ENCODE assay signal across 8 cellular contexts in the genomic region with DNA sequence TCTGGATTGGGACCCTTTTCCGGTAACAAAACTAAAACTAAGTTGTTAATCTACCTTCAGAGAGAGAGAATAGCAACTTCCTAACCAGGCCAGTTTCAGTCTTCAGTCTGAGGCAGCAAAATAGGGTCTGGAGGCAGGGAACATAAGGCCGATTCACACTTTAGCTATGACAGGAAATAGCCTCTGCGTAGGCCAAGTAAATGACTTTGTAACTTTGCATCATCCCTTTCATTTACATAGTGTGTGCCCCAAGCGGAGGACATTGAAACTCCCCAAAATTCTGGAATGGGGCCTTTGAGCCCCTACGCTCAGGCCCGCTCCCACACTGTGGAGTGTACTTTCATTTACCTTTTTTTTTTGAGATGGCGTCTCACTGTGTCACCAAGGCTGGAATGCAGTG. TPM values are rescaled to one million over a fixed set of nuclear protein-coding genes. Genes with fewer than 3 reads are reported as not detected.
A peak's percentile ranks its signal among the peaks of the same experiment; 100 is the strongest.
DNase-seq lines count a peak whose midpoint lies in the region; ATAC-seq lines count a peak whose summit lies in the region.

No MANE protein-coding gene starts in this region.

- H3K4me3 ChIP-seq in mesodermal cell (ENCODE audit: extremely low read depth, insufficient read depth, low read length, poor library complexity, severe bottlenecking) (no peak overlapping the region), aorta (ENCODE audit: low read length in 2 of 2) (no peak overlapping the region)

- H3K4me1 Mint-ChIP-seq in activated T-cell treated with anti-CD3 and anti-CD28 coated beads, Interleukin-2, amount 50 U/mL, for 24 hours (ENCODE audit: low read depth): peaks cover 86% of the 10 kb centered on the region
- H3K4me1 Mint-ChIP-seq in activated naive CD8-positive, alpha-beta T cell (ENCODE audit: low read depth): peaks cover 81% of the 10 kb centered on the region

- ATAC-seq in HG03159 (IDR thresholded peaks at IDR 0.05; ENCODE audit: unreplicated experiment) (peak; percentile 19), aorta (ENCODE audit: low FRiP score) (no peak)

- 85 to 92% methylated on average over 7 of the region's 7 CpGs for WGBS in mesodermal cell (ENCODE audit: insufficient coverage in 2 of 2), 2 experiments
- 74 to 83% methylated on average over 7 of the region's 7 CpGs for WGBS in aorta, 2 donors

- intact Hi-C loops in aorta (cut with DNase I): loop anchor here in 1 of 2 donors (5.0 kb wide), 1 partner anchor 50 kb away; the partner anchor contains the start of gene C7orf57

- H3K36me3 ChIP-seq in mesodermal cell (ENCODE audit: control insufficient read depth, insufficient read depth, low read length): peaks cover 17% of the 10 kb centered on the region
- no peaks in the 10 kb centered on the region for H3K36me3 ChIP-seq in aorta (ENCODE audit: control insufficient read depth in 1 of 2, insufficient read depth in 2 of 2, low read length in 1 of 2)

- peak overlapping the region; percentile 92 for H3K27ac Mint-ChIP-seq in activated T-cell treated with anti-CD3 and anti-CD28 coated beads, Interleukin-2, amount 50 U/mL, for 24 hours
- H3K27ac Mint-ChIP-seq in activated naive CD8-positive, alpha-beta T cell: peak overlapping the region; percentile 90

- no peak for DNase-seq in activated T-cell treated with anti-CD3 and anti-CD28 coated beads, Interleukin-2, amount 50 U/mL, for 24 hours
- DNase-seq in activated T-cell treated with anti-CD3 and anti-CD28 coated beads for 4 hours (no peak), aorta (no peak), NCI-H526 treated with DMSO at 0.1 percent for 48 hours (lab: John Stamatoyannopoulos, UW) (no peak), retina (no peak)

- H3K4me1 ChIP-seq in mesodermal cell (ENCODE audit: control insufficient read depth, insufficient read depth, low read length, poor library complexity, severe bottlenecking) (peaks cover 62% of the 10 kb centered on the region), aorta (ENCODE audit: control insufficient read depth in 1 of 2, insufficient read depth in 2 of 2, low read length in 2 of 2) (peaks cover 0 to 2% of the 10 kb centered on the region in 2 donors)

- H3K9me3 Mint-ChIP-seq in activated T-cell treated with anti-CD3 and anti-CD28 coated beads, Interleukin-2, amount 50 U/mL, for 24 hours: peaks cover 4% of the 10 kb centered on the region
- no peaks in the 10 kb centered on the region for H3K9me3 Mint-ChIP-seq in activated naive CD8-positive, alpha-beta T cell (ENCODE audit: low read depth)

- peak overlapping the region; percentile 26 for H3K27ac ChIP-seq in mesodermal cell (ENCODE audit: low read depth, low read length, severe bottlenecking)
- H3K27ac ChIP-seq in aorta (ENCODE audit: low read depth in 1 of 2, low read length in 2 of 2): no peak overlapping the region

- peak overlapping the region; percentile 86 for H3K4me3 Mint-ChIP-seq in activated T-cell treated with anti-CD3 and anti-CD28 coated beads, Interleukin-2, amount 50 U/mL, for 24 hours
- H3K4me3 Mint-ChIP-seq in activated naive CD8-positive, alpha-beta T cell: peak overlapping the region; percentile 28

- H3K27me3 ChIP-seq in aorta (ENCODE audit: control insufficient read depth in 1 of 2, insufficient read depth in 2 of 2, low read length in 1 of 2): no peaks in the 10 kb centered on the region

- H3K9me3 ChIP-seq in mesodermal cell (ENCODE audit: control insufficient read depth, low read length) (no peaks in the 10 kb centered on the region), aorta (ENCODE audit: control insufficient read depth, low read length) (no peaks in the 10 kb centered on the region)

- peaks cover 31% of the 10 kb centered on the region for H3K36me3 Mint-ChIP-seq in activated T-cell treated with anti-CD3 and anti-CD28 coated beads, Interleukin-2, amount 50 U/mL, for 24 hours (ENCODE audit: low read depth)
- H3K36me3 Mint-ChIP-seq in activated naive CD8-positive, alpha-beta T cell: peaks cover 5% of the 10 kb centered on the region

- no peaks in the 10 kb centered on the region for H3K27me3 Mint-ChIP-seq in activated T-cell treated with anti-CD3 and anti-CD28 coated beads, Interleukin-2, amount 50 U/mL, for 24 hours
- no peaks in the 10 kb centered on the region for H3K27me3 Mint-ChIP-seq in activated naive CD8-positive, alpha-beta T cell

RNA-seq across cellular contexts. Expression of gene UPP1, which starts 1.7 kb away (rescaled TPM):
- polyA plus RNA-seq in mesodermal cell (2013, experiment 1 of 2): 53.8 TPM
- polyA plus RNA-seq in mesodermal cell (2013, experiment 2 of 2): 42.8 TPM
- total RNA-seq in aorta: 10 to 100 TPM; 30.4 to 34.9 TPM
- 10 to 100 TPM; 34.1 to 63.0 TPM for polyA plus RNA-seq in aorta

RNA-seq across cellular contexts. Expression of gene C7orf57, which starts 52.0 kb away (rescaled TPM):
- 0.26 TPM for polyA plus RNA-seq in mesodermal cell (2013, experiment 1 of 2)
- 0.35 TPM for polyA plus RNA-seq in mesodermal cell (2013, experiment 2 of 2)
- not detected for total RNA-seq in aorta
- polyA plus RNA-seq in aorta: not detected

RNA-seq across cellular contexts. Expression of gene SUN3, which starts 58.4 kb away (rescaled TPM):
- polyA plus RNA-seq in mesodermal cell (2013, experiment 1 of 2): not detected
- polyA plus RNA-seq in mesodermal cell (2013, experiment 2 of 2): not detected
- not detected for total RNA-seq in aorta
- polyA plus RNA-seq in aorta: not detected
